Comparison of ENCODE assay signal across 2 cellular contexts in genomic region chr18:12737243-12737902, GRCh38.
TF ChIP-seq lines count a peak whose summit lies in the region.

No MANE protein-coding gene starts in this region.

TF ChIP-seq in SK-N-SH, 30 proteins besides CTCF, POLR2A, EP300 and RAD21 (continued from another document):
- no peak for TF ChIP-seq REST (IDR thresholded peaks at IDR 0.05; ENCODE audit: low read depth, low read length)
- TF ChIP-seq EZH2phosphoT487 (IDR thresholded peaks at IDR 0.05; ENCODE audit: borderline replicate concordance, low read depth) = no peak
- TF ChIP-seq PBX3 (IDR thresholded peaks at IDR 0.05) = no peak
- no peak for TF ChIP-seq FOXM1 (IDR thresholded peaks at IDR 0.05; ENCODE audit: low read depth)
- no peak for TF ChIP-seq MEF2A (IDR thresholded peaks at IDR 0.05; ENCODE audit: borderline replicate concordance, low read depth)
- TF ChIP-seq JUND (IDR thresholded peaks at IDR 0.05) = no peak
- no peak for TF ChIP-seq POLR2AphosphoS5 (IDR thresholded peaks at IDR 0.05; ENCODE audit: low read depth, low read length)
- no peak for TF ChIP-seq TCF12 (IDR thresholded peaks at IDR 0.05)
- no peak for TF ChIP-seq SMC3 (IDR thresholded peaks at IDR 0.05; ENCODE audit: low read depth, low read length)
- TF ChIP-seq GATA2 (CRISPR knock-in tag; IDR thresholded peaks at IDR 0.05) = no peak
- no peak for TF ChIP-seq GABPA (IDR thresholded peaks at IDR 0.05; ENCODE audit: low read depth)
- TF ChIP-seq NRF1 (IDR thresholded peaks at IDR 0.05; ENCODE audit: low read depth, low read length) = no peak
- TF ChIP-seq IRF3 (IDR thresholded peaks at IDR 0.05; ENCODE audit: low read depth, low read length) = no peak
- TF ChIP-seq TAF1 (IDR thresholded peaks at IDR 0.05; ENCODE audit: borderline replicate concordance, low read depth, low read length) = no peak
- no peak for TF ChIP-seq ZBTB33 (IDR thresholded peaks at IDR 0.05; ENCODE audit: borderline replicate concordance, low read depth)

TF ChIP-seq in SK-N-SH treated with all-trans-retinoic acid at 6 μM for 48 hours, 23 proteins besides CTCF, POLR2A, EP300 and RAD21 (continued from another document):
- no peak for TF ChIP-seq CSRNP3 (CRISPR knock-in tag; IDR thresholded peaks at IDR 0.05)
- no peak for TF ChIP-seq TSHZ2 (CRISPR knock-in tag; IDR thresholded peaks at IDR 0.05)
- no peak for TF ChIP-seq ZFP30 (CRISPR knock-in tag; IDR thresholded peaks at IDR 0.05)
- TF ChIP-seq ZNF8 (CRISPR knock-in tag; IDR thresholded peaks at IDR 0.05) = no peak
- no peak for TF ChIP-seq ZFP3 (CRISPR knock-in tag; IDR thresholded peaks at IDR 0.05)
- TF ChIP-seq OSR1 (CRISPR knock-in tag; IDR thresholded peaks at IDR 0.05) = no peak
- no peak for TF ChIP-seq POU6F1 (CRISPR knock-in tag; IDR thresholded peaks at IDR 0.05; ENCODE audit: borderline replicate concordance, low read depth)
- TF ChIP-seq ISL1 (CRISPR knock-in tag; IDR thresholded peaks at IDR 0.05) = no peak
- TF ChIP-seq CSDC2 (CRISPR knock-in tag; IDR thresholded peaks at IDR 0.05) = no peak
- no peak for TF ChIP-seq PATZ1 (CRISPR knock-in tag; IDR thresholded peaks at IDR 0.05; ENCODE audit: borderline replicate concordance)
- no peak for TF ChIP-seq TCF4 (CRISPR knock-in tag; IDR thresholded peaks at IDR 0.05; ENCODE audit: borderline replicate concordance)
- no peak for TF ChIP-seq RARB (CRISPR knock-in tag; IDR thresholded peaks at IDR 0.05)
